13 cellular contexts compared by ENCODE assay signal in the genomic region with DNA sequence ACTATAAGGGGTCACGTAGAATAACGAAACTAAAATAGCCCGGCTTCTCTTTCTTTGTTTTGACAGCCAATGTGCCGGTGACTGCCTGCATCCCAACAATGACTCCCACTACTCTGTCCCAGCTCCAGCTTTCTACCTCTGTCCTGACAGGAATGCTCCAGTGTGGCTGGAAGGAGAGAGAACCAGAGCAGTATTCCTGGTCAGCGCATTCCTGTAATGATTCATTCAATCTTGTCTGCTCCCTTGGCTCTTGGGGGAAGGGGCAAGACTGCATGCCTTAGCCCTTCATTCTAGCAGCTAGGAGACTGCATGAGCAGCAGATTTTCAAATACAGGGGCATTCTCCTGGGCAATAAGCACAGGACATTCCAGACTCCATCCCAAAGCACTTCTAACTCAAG.
DNase-seq lines count a peak whose midpoint lies in the region; ATAC-seq and TF ChIP-seq lines count a peak whose summit lies in the region.
"Had no signal": no experiment of that assay in that cellular context is flagged by ENCODE, and none has a peak within 500 bp of the region (broad histone marks: within the 10 kb centered on the region; RNA-seq: fewer than 3 reads in every experiment).

No MANE protein-coding gene starts in this region.

- TF ChIP-seq CTCF in WTC11 (IDR thresholded peaks at IDR 0.05) (no peak), retinal pigment epithelial cell (conservative IDR thresholded peaks at IDR 0.05; ENCODE audit: low read depth, low read length) (no peak)

- no peak overlapping the region for H3K4me3 ChIP-seq in H7 (ENCODE audit: insufficient read depth, low read depth, low read length)
- no peak overlapping the region for H3K4me3 ChIP-seq in retinal pigment epithelial cell (ENCODE audit: low read length)

- H3K4me1 Mint-ChIP-seq in WTC11 = peaks cover 7% of the 10 kb centered on the region
- H3K4me1 Mint-ChIP-seq: naive B cell had no signal

- no peaks in the 10 kb centered on the region for H3K36me3 ChIP-seq in H7 (replicated peaks; ENCODE audit: control insufficient read depth, insufficient read depth, low read length)

- POLR2A ChIA-PET in WTC11 (lab: Charles Lee) = no interaction called here

- DNase-seq in H7 = peak; percentile 7
- DNase-seq in WTC11 (ENCODE audit: low spot score) = peak; percentile 17
- peak; percentile 3 for DNase-seq in iPS DF 4.7 (ENCODE audit: extremely low read depth, low spot score)
- peak; percentile 31 for DNase-seq in retinal pigment epithelial cell (ENCODE audit: low read depth)
- no peak for DNase-seq in RPMI8226
- no peak for DNase-seq in SKM-1 treated with dmso at 0.1 percent for 144 hours (lab: John Stamatoyannopoulos, UW; ENCODE audit: unreplicated experiment)
- DNase-seq: activated CD4-positive, CD25-positive, alpha-beta regulatory T cell treated with anti-CD3 and anti-CD28 coated beads, Interleukin-2, amount 50 U/mL, for 72 hours; activated T-cell treated with anti-CD3 and anti-CD28 coated beads, Interleukin-2, amount 50 U/mL, for 48 hours; COR-L47; naive B cell; NCI-H82 had no signal

- CTCF ChIA-PET in WTC11 (lab: Charles Lee) = no interaction called here

- ATAC-seq in WTC11 (peak; percentile 99), HG02970 (IDR thresholded peaks at IDR 0.05; ENCODE audit: low FRiP score, unreplicated experiment) (no peak), HG02678 (IDR thresholded peaks at IDR 0.05; ENCODE audit: unreplicated experiment) (no peak)

- no peak overlapping the region for H3K4me3 Mint-ChIP-seq in WTC11

- no peaks in the 10 kb centered on the region for H3K36me3 Mint-ChIP-seq in WTC11
- H3K36me3 Mint-ChIP-seq: naive B cell had no signal

- H3K9me3 Mint-ChIP-seq in WTC11 = no peaks in the 10 kb centered on the region

- peak overlapping the region; percentile 47; the same call in 1 of the 2 replicates for H3K27ac Mint-ChIP-seq in WTC11
- H3K27ac Mint-ChIP-seq: naive B cell had no signal

- no peaks in the 10 kb centered on the region for H3K27me3 Mint-ChIP-seq in WTC11 (ENCODE audit: low read depth)

- no peaks in the 10 kb centered on the region for H3K27me3 ChIP-seq in H7 (ENCODE audit: control insufficient read depth, insufficient read depth, low read length)

TF ChIP-seq in WTC11, 78 proteins besides CTCF, POLR2A, EP300 and RAD21:
- TF ChIP-seq IRF2 (CRISPR knock-in tag; IDR thresholded peaks at IDR 0.05; ENCODE audit: borderline replicate concordance, low read depth) (no peak), JAZF1 (CRISPR knock-in tag; IDR thresholded peaks at IDR 0.05) (no peak), ZNF219 (CRISPR knock-in tag; IDR thresholded peaks at IDR 0.05; ENCODE audit: borderline replicate concordance) (no peak), PRRX2 (CRISPR knock-in tag; IDR thresholded peaks at IDR 0.05) (no peak), FOXK1 (CRISPR knock-in tag; IDR thresholded peaks at IDR 0.05) (no peak), FOXP4 (CRISPR knock-in tag; IDR thresholded peaks at IDR 0.05) (no peak), ZNF121 (CRISPR knock-in tag; IDR thresholded peaks at IDR 0.05) (no peak), MXD4 (CRISPR knock-in tag; IDR thresholded peaks at IDR 0.05; ENCODE audit: borderline replicate concordance) (no peak), SMAD4 (CRISPR knock-in tag; IDR thresholded peaks at IDR 0.05) (no peak), GABPB1 (CRISPR knock-in tag; IDR thresholded peaks at IDR 0.05) (no peak), ATF6 (CRISPR knock-in tag; IDR thresholded peaks at IDR 0.05) (no peak), NFYB (CRISPR knock-in tag; conservative IDR thresholded peaks at IDR 0.05; ENCODE audit: low read depth) (no peak)
- TF ChIP-seq, protein P1, sequence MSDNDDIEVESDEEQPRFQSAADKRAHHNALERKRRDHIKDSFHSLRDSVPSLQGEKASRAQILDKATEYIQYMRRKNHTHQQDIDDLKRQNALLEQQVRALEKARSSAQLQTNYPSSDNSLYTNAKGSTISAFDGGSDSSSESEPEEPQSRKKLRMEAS (CRISPR knock-in tag; IDR thresholded peaks at IDR 0.05) = no peak
- TF ChIP-seq, protein P2, sequence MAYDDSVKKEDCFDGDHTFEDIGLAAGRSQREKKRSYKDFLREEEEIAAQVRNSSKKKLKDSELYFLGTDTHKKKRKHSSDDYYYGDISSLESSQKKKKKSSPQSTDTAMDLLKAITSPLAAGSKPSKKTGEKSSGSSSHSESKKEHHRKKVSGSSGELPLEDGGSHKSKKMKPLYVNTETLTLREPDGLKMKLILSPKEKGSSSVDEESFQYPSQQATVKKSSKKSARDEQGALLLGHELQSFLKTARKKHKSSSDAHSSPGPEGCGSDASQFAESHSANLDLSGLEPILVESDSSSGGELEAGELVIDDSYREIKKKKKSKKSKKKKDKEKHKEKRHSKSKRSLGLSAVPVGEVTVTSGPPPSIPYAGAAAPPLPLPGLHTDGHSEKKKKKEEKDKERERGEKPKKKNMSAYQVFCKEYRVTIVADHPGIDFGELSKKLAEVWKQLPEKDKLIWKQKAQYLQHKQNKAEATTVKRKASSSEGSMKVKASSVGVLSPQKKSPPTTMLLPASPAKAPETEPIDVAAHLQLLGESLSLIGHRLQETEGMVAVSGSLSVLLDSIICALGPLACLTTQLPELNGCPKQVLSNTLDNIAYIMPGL (CRISPR knock-in tag; IDR thresholded peaks at IDR 0.05) = no peak

Comparison
In these comparisons a context has a peak if more than half of its experiments do, and no peak if none do; other contexts are left out.
1. DNase-seq: peak in H7 (single experiment), WTC11 (single experiment), iPS DF 4.7 (single experiment) and retinal pigment epithelial cell (single experiment); none in RPMI8226 (single experiment) and SKM-1 treated with dmso at 0.1 percent for 144 hours (single experiment).